9 cellular contexts compared by ENCODE assay signal in the genomic region with DNA sequence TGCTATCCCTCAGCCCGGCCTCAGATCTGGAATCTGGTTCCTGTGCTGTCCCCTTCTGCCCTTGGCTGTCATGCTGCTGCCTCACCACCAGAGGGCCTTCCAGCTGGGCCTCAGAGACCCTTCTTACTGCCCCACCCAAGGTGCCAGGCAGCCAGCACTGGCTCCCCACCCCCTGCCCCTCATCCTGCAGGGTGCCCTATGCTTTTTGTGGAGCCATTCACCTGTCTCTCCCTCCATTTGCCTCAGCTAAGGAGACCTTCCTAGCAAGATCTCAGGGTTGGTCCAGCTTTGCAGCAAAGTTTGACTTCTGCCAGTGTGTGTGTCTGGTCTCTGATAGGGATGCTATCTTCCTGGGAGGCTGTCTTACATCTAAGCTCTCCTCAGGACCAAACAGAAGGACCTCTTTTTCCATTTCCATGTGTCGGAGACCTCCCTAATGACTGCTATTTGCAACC. TPM values are rescaled to one million over a fixed set of nuclear protein-coding genes. Genes with fewer than 3 reads are reported as not detected.
DNase-seq lines count a peak whose midpoint lies in the region; ATAC-seq and TF ChIP-seq lines count a peak whose summit lies in the region.
"Had no signal": no experiment of that assay in that cellular context is flagged by ENCODE, and none has a peak within 500 bp of the region (broad histone marks: within the 10 kb centered on the region; RNA-seq: fewer than 3 reads in every experiment).

No MANE protein-coding gene starts in this region.

- CTCF ChIA-PET in PC-3 (lab: Charles Lee): interaction anchor here (0.8 to 1.1 kb wide), 3 partner anchors 20 to 51 kb away, joined by 3 to 14 read pairs (median 3); a partner anchor contains a TSS

- no peaks in the 10 kb centered on the region for H3K36me3 Mint-ChIP-seq in activated T-helper 2 cell treated with anti-CD3 and anti-CD28 coated beads, Interferon-gamma antibody, Interleukin-2, Interleukin-4, amounts not matched to agents 10 μg/mL and 5 μg/mL and 100 μg/mL, durations not matched to agents 14 hours and 24 hours and 36 hours (ENCODE audit: low read depth)

- no peak overlapping the region for H3K4me3 Mint-ChIP-seq in activated T-helper 2 cell treated with anti-CD3 and anti-CD28 coated beads, Interferon-gamma antibody, Interleukin-2, Interleukin-4, amounts not matched to agents 10 μg/mL and 5 μg/mL and 100 μg/mL, durations not matched to agents 14 hours and 24 hours and 36 hours (ENCODE audit: low read depth)

- peak; percentile 84 for TF ChIP-seq CTCF in PC-3 (conservative IDR thresholded peaks at IDR 0.05; ENCODE audit: low read depth, low read length)
- TF ChIP-seq CTCF in right atrium auricular region (IDR thresholded peaks at IDR 0.05): peak; percentile 65 to 81

- H3K27me3 ChIP-seq in PC-3 (ENCODE audit: low read length) (peaks cover 10% of the 10 kb centered on the region), right atrium auricular region (peaks cover 15 to 22% of the 10 kb centered on the region in 2 donors)

- H3K9me3 Mint-ChIP-seq in activated T-helper 2 cell treated with anti-CD3 and anti-CD28 coated beads, Interferon-gamma antibody, Interleukin-2, Interleukin-4, amounts not matched to agents 10 μg/mL and 5 μg/mL and 100 μg/mL, durations not matched to agents 14 hours and 24 hours and 36 hours: no peaks in the 10 kb centered on the region

- no peak overlapping the region for H2AFZ ChIP-seq in PC-3 (ENCODE audit: low read length)

- DNase-seq in COLO668 (lab: John Stamatoyannopoulos, UW; ENCODE audit: unreplicated experiment) (peak; percentile 27), PC-3 (peak; percentile 54), right atrium auricular region (ENCODE audit: low spot score) (no peak), midbrain (lab: John Stamatoyannopoulos, UW) (no peak)
- peak; percentile 26 for DNase-seq in activated T-helper 2 cell treated with anti-CD3 and anti-CD28 coated beads, Interferon-gamma antibody, Interleukin-2, Interleukin-4, amounts not matched to agents 10 μg/mL and 5 μg/mL and 100 μg/mL, durations not matched to agents 14 hours and 24 hours and 36 hours (ENCODE audit: low spot score)
- peak; percentile 44 to 48 for DNase-seq in stimulated activated CD4-positive, alpha-beta T cell treated with anti-CD3 and anti-CD28 coated beads, Interleukin-4, amount 100 ng/mL, for 4 hours

- H3K4me2 ChIP-seq in PC-3 (ENCODE audit: low read length): no peak overlapping the region

- POLR2A ChIA-PET in PC-3 (lab: Charles Lee; ENCODE audit: unreplicated experiment): no interaction called here

- no peaks in the 10 kb centered on the region for H4K20me1 ChIP-seq in PC-3 (ENCODE audit: low read length)

- H3K27ac ChIP-seq in PC-3 (ENCODE audit: low read length) (no peak overlapping the region), right atrium auricular region (no peak overlapping the region)

- no peak overlapping the region for H3K9ac ChIP-seq in PC-3 (ENCODE audit: low read length)

- ATAC-seq in GM21576 (IDR thresholded peaks at IDR 0.05; ENCODE audit: unreplicated experiment) (peak; percentile 43), PC-3 (0 out of 2 replicates have a peak, but pooled peaks have one; percentile 8), GM18858 (IDR thresholded peaks at IDR 0.05; ENCODE audit: unreplicated experiment) (no peak)

- no peaks in the 10 kb centered on the region for H3K36me3 ChIP-seq in PC-3 (ENCODE audit: low read depth, low read length)
- no peaks in the 10 kb centered on the region for H3K36me3 ChIP-seq in right atrium auricular region

- H3K9me3 ChIP-seq in PC-3 (ENCODE audit: low read length) (no peaks in the 10 kb centered on the region), right atrium auricular region (no peaks in the 10 kb centered on the region)

- H3K4me3 ChIP-seq in PC-3 (ENCODE audit: low read length) (no peak overlapping the region), right atrium auricular region (no peak overlapping the region)

- H3K27me3 Mint-ChIP-seq in activated T-helper 2 cell treated with anti-CD3 and anti-CD28 coated beads, Interferon-gamma antibody, Interleukin-2, Interleukin-4, amounts not matched to agents 10 μg/mL and 5 μg/mL and 100 μg/mL, durations not matched to agents 14 hours and 24 hours and 36 hours (ENCODE audit: low read depth): peaks cover 52% of the 10 kb centered on the region

- BruUV-seq in PC-3 (replicated peaks; lab: Mats Ljungman, UMichigan): no TSS peak

- intact Hi-C loops in PC-3 (cut with micrococcal nuclease): loop anchor here (1.0 kb wide), 1 partner anchor 57 kb away; no protein-coding TSS in a partner anchor
- intact Hi-C loops in activated T-helper 2 cell treated with anti-CD3 and anti-CD28 coated beads, Interferon-gamma antibody, Interleukin-2, Interleukin-4, amounts not matched to agents 10 μg/mL and 5 μg/mL and 100 μg/mL, durations not matched to agents 14 hours and 24 hours and 36 hours (cut with micrococcal nuclease): loop anchor here (1.0 to 2.0 kb wide), 2 partner anchors 23 to 61 kb away; no protein-coding TSS in a partner anchor

- peaks cover 9% of the 10 kb centered on the region; the same call in 1 of the 2 replicates for H3K4me1 ChIP-seq in PC-3 (ENCODE audit: insufficient read depth, low read length)
- peaks cover 0 to 24% of the 10 kb centered on the region in 2 donors for H3K4me1 ChIP-seq in right atrium auricular region

- H3K79me2 ChIP-seq in PC-3 (ENCODE audit: low read length): no peaks in the 10 kb centered on the region

- H3F3A ChIP-seq in PC-3 (ENCODE audit: low read length, unreplicated experiment): no peaks in the 10 kb centered on the region

- H3K27ac Mint-ChIP-seq in activated T-helper 2 cell treated with anti-CD3 and anti-CD28 coated beads, Interferon-gamma antibody, Interleukin-2, Interleukin-4, amounts not matched to agents 10 μg/mL and 5 μg/mL and 100 μg/mL, durations not matched to agents 14 hours and 24 hours and 36 hours: no peak overlapping the region

- no peaks in the 10 kb centered on the region for H3K9me2 ChIP-seq in PC-3 (replicated peaks; ENCODE audit: low read length)

- H3K4me1 Mint-ChIP-seq in activated T-helper 2 cell treated with anti-CD3 and anti-CD28 coated beads, Interferon-gamma antibody, Interleukin-2, Interleukin-4, amounts not matched to agents 10 μg/mL and 5 μg/mL and 100 μg/mL, durations not matched to agents 14 hours and 24 hours and 36 hours (ENCODE audit: low read depth): peaks cover 6% of the 10 kb centered on the region

RNA-seq across cellular contexts. Expression of a gene that starts 1.9 kb away (rescaled TPM):
- 1.4 and 1.9 TPM in 2 replicates for total RNA-seq in PC-3 (2014; rRNA removed)
- total RNA-seq in activated T-helper 2 cell treated with anti-CD3 and anti-CD28 coated beads, Interferon-gamma antibody, Interleukin-2, Interleukin-4, amounts not matched to agents 10 μg/mL and 5 μg/mL and 100 μg/mL, durations not matched to agents 14 hours and 24 hours and 36 hours: 0.11 TPM in 1 of 2 replicates, not detected in the other
- total RNA-seq in right atrium auricular region: not detected

RNA-seq across cellular contexts. Expression of a gene that starts 21.3 kb away (rescaled TPM):
- total RNA-seq in PC-3 (2014; rRNA removed): 65.9 and 89.0 TPM in 2 replicates
- total RNA-seq in activated T-helper 2 cell treated with anti-CD3 and anti-CD28 coated beads, Interferon-gamma antibody, Interleukin-2, Interleukin-4, amounts not matched to agents 10 μg/mL and 5 μg/mL and 100 μg/mL, durations not matched to agents 14 hours and 24 hours and 36 hours: 64.0 and 66.6 TPM in 2 replicates
- total RNA-seq in right atrium auricular region: 10 to 100 TPM; 50.6 to 50.8 TPM

RNA-seq across cellular contexts. Expression of a gene that starts 22.0 kb away (rescaled TPM):
- total RNA-seq in PC-3 (2014; rRNA removed): 27.3 and 37.8 TPM in 2 replicates
- 9.5 and 10.6 TPM in 2 replicates for total RNA-seq in activated T-helper 2 cell treated with anti-CD3 and anti-CD28 coated beads, Interferon-gamma antibody, Interleukin-2, Interleukin-4, amounts not matched to agents 10 μg/mL and 5 μg/mL and 100 μg/mL, durations not matched to agents 14 hours and 24 hours and 36 hours
- 1 to 10 TPM; 2.1 TPM for total RNA-seq in right atrium auricular region

RNA-seq across cellular contexts. Expression of a gene that starts 33.8 kb away (rescaled TPM):
- total RNA-seq in PC-3 (2014; rRNA removed) (1.1 and 1.2 TPM in 2 replicates), right atrium auricular region (not detected)
- total RNA-seq in activated T-helper 2 cell treated with anti-CD3 and anti-CD28 coated beads, Interferon-gamma antibody, Interleukin-2, Interleukin-4, amounts not matched to agents 10 μg/mL and 5 μg/mL and 100 μg/mL, durations not matched to agents 14 hours and 24 hours and 36 hours: 0.18 TPM in 1 of 2 replicates, not detected in the other
- total RNA-seq: NCI-H460 had no signal

RNA-seq across cellular contexts. Expression of a gene that starts 41.5 kb away (rescaled TPM):
- total RNA-seq in PC-3 (2014; rRNA removed): 84.7 and 85.5 TPM in 2 replicates
- total RNA-seq in activated T-helper 2 cell treated with anti-CD3 and anti-CD28 coated beads, Interferon-gamma antibody, Interleukin-2, Interleukin-4, amounts not matched to agents 10 μg/mL and 5 μg/mL and 100 μg/mL, durations not matched to agents 14 hours and 24 hours and 36 hours: 68.2 and 73.4 TPM in 2 replicates
- 10 to 100 TPM; 42.8 to 47.9 TPM for total RNA-seq in right atrium auricular region

Comparison
In these comparisons a context has a peak if more than half of its experiments do, and no peak if none do; other contexts are left out.
1. DNase-seq: peak in COLO668 (single experiment), PC-3 (single experiment), activated T-helper 2 cell treated with anti-CD3 and anti-CD28 coated beads, Interferon-gamma antibody, Interleukin-2, Interleukin-4, amounts not matched to agents 10 μg/mL and 5 μg/mL and 100 μg/mL, durations not matched to agents 14 hours and 24 hours and 36 hours (single experiment) and stimulated activated CD4-positive, alpha-beta T cell treated with anti-CD3 and anti-CD28 coated beads, Interleukin-4, amount 100 ng/mL, for 4 hours (2 of 2); none in right atrium auricular region (single experiment) and midbrain (single experiment).